22 cellular contexts compared by ENCODE assay signal in genomic region chr10:97752956-97753355, GRCh38. TPM values are rescaled to one million over a fixed set of nuclear protein-coding genes. Genes with fewer than 3 reads are reported as not detected.
DNase-seq lines count a peak whose midpoint lies in the region; ATAC-seq, FAIRE-seq and TF ChIP-seq lines count a peak whose summit lies in the region.
"Had no signal": no experiment of that assay in that cellular context is flagged by ENCODE, and none has a peak within 500 bp of the region (broad histone marks: within the 10 kb centered on the region; RNA-seq: fewer than 3 reads in every experiment).

No MANE protein-coding gene starts in this region.

- H3K9me3 ChIP-seq in K562 (replicated peaks; ENCODE audit: control insufficient read depth, insufficient read depth, low read depth, low read length) (no peaks in the 10 kb centered on the region), spleen (no peaks in the 10 kb centered on the region), small intestine (ENCODE audit: control insufficient read depth, low read depth) (no peaks in the 10 kb centered on the region), esophagus squamous epithelium (no peaks in the 10 kb centered on the region)
- H3K9me3 ChIP-seq: A549, BLaER1, HAP-1 had no signal

- POLR2A ChIA-PET in K562 (lab: Yijun Ruan, JAX): interaction anchor here (0.7 to 1.0 kb wide), 3 partner anchors 9 to 66 kb away, joined by 3 to 5 read pairs (median 4); partner anchors contain the start of genes AVPI1 and ZFYVE27

- H3K4me2 ChIP-seq in K562 (ENCODE audit: insufficient read depth, low read length): no peak overlapping the region
- H3K4me2 ChIP-seq: A549, BLaER1 had no signal

- no peak for TF ChIP-seq CTCF in K562 (IDR thresholded peaks at IDR 0.05 in 2 of 3, conservative IDR thresholded peaks at IDR 0.05 in 1 of 3; ENCODE audit: insufficient read depth in 2 of 3, low read depth in 1 of 3, low read length in 3 of 3)
- TF ChIP-seq CTCF in neural crest cell (conservative IDR thresholded peaks at IDR 0.05): no peak
- TF ChIP-seq CTCF in spleen (IDR thresholded peaks at IDR 0.05 in 8 of 11, conservative IDR thresholded peaks at IDR 0.05 in 3 of 11): no peak
- TF ChIP-seq CTCF in esophagus squamous epithelium (IDR thresholded peaks at IDR 0.05): no peak

- peaks cover 92% of the 10 kb centered on the region for H3K36me3 ChIP-seq in K562 (ENCODE audit: control insufficient read depth, insufficient read depth, low read length)
- peaks cover 2 to 100% (median 99%) of the 10 kb centered on the region in 6 donors for H3K36me3 ChIP-seq in spleen
- peaks cover 25 to 43% of the 10 kb centered on the region in 2 donors for H3K36me3 ChIP-seq in small intestine (ENCODE audit: control insufficient read depth in 2 of 2, insufficient read depth in 2 of 2, low read length in 2 of 2)
- peaks cover 41 to 100% (median 52%) of the 10 kb centered on the region in 3 donors for H3K36me3 ChIP-seq in esophagus squamous epithelium

- H3K9me3 Mint-ChIP-seq in activated naive CD4-positive, alpha-beta T cell treated with anti-CD3 and anti-CD28 coated beads, Interleukin-2, amount 10 ng/mL, durations not matched to agents 7 days and 5 days: no peaks in the 10 kb centered on the region
- H3K9me3 Mint-ChIP-seq in neural crest cell: no peaks in the 10 kb centered on the region
- H3K9me3 Mint-ChIP-seq: CD8-positive, alpha-beta T cell had no signal

- no peak overlapping the region for H3K4me3 ChIP-seq in K562
- H3K4me3 ChIP-seq in spleen: no peak overlapping the region
- H3K4me3 ChIP-seq in small intestine (ENCODE audit: low read depth in 1 of 2, low read length in 2 of 2): no peak overlapping the region
- H3K4me3 ChIP-seq in esophagus squamous epithelium: no peak overlapping the region
- H3K4me3 ChIP-seq: A549, BLaER1, GM23248, HAP-1 had no signal

- WGBS in K562 (ENCODE audit: insufficient coverage, low coverage, missing lambda C conversion rate): 98% methylated on average over 6 of the region's 18 CpGs
- 95 to 97% (median 95%) methylated on average over 10 to 18 of the region's 18 CpGs for WGBS in spleen, 5 donors
- 94 to 95% (median 95%) methylated on average over 18 of the region's 18 CpGs for WGBS in small intestine, 3 donors
- 81% methylated on average over 5 of the region's 18 CpGs; no CpG with 5 or more reads in 1 of the 2 donors for WGBS in esophagus squamous epithelium, 2 donors

- ATAC-seq in K562: no peak
- ATAC-seq: A549; CD8-positive, alpha-beta T cell had no signal

- no peaks in the 10 kb centered on the region for H4K20me1 ChIP-seq in K562 (replicated peaks; ENCODE audit: control insufficient read depth, insufficient read depth, low read length)

- intact Hi-C loops in K562 (cut with micrococcal nuclease): no loop called here
- intact Hi-C loops in spleen (cut with DNase I; ENCODE audit: low total_unique reads): no loop called here
- intact Hi-C loops in esophagus squamous epithelium (cut with DNase I): no loop called here

- no peak overlapping the region for H3K9ac ChIP-seq in K562 (ENCODE audit: insufficient read depth in 1 of 2, low read depth in 2 of 2, low read length in 2 of 2)
- H3K9ac ChIP-seq: BLaER1, GM23248 had no signal

- no peaks in the 10 kb centered on the region for H3K9me1 ChIP-seq in K562 (ENCODE audit: control insufficient read depth, insufficient read depth, low read length)

- H3K4me1 Mint-ChIP-seq in activated naive CD4-positive, alpha-beta T cell treated with anti-CD3 and anti-CD28 coated beads, Interleukin-2, amount 10 ng/mL, durations not matched to agents 7 days and 5 days: no peaks in the 10 kb centered on the region
- no peaks in the 10 kb centered on the region for H3K4me1 Mint-ChIP-seq in neural crest cell

- in situ Hi-C loops in K562 (cut with MboI): loop anchor here (25.0 kb wide), 1 partner anchor 109 kb away; no protein-coding TSS in a partner anchor

- no peak overlapping the region for H2AFZ ChIP-seq in K562 (ENCODE audit: low read depth, low read length)
- H2AFZ ChIP-seq: GM23248 had no signal

- no peak for TF ChIP-seq EP300 in K562 (IDR thresholded peaks at IDR 0.05; ENCODE audit: low read length)

- peaks cover 51% of the 10 kb centered on the region for H3K36me3 Mint-ChIP-seq in activated naive CD4-positive, alpha-beta T cell treated with anti-CD3 and anti-CD28 coated beads, Interleukin-2, amount 10 ng/mL, durations not matched to agents 7 days and 5 days
- no peaks in the 10 kb centered on the region for H3K36me3 Mint-ChIP-seq in neural crest cell (ENCODE audit: low read depth)

- no peak for TF ChIP-seq RAD21 in K562 (CRISPR knock-in tag; conservative IDR thresholded peaks at IDR 0.05 in 1 of 2, IDR thresholded peaks at IDR 0.05 in 1 of 2)

- H3K4me3 Mint-ChIP-seq in activated naive CD4-positive, alpha-beta T cell treated with anti-CD3 and anti-CD28 coated beads, Interleukin-2, amount 10 ng/mL, durations not matched to agents 7 days and 5 days: no peak overlapping the region
- H3K4me3 Mint-ChIP-seq in neural crest cell: no peak overlapping the region
- H3K4me3 Mint-ChIP-seq: CD8-positive, alpha-beta T cell had no signal

- TF ChIP-seq POLR2A in K562 (conservative IDR thresholded peaks at IDR 0.05): no peak
- no peak for TF ChIP-seq POLR2A in spleen (IDR thresholded peaks at IDR 0.05)
- TF ChIP-seq POLR2A in esophagus squamous epithelium (IDR thresholded peaks at IDR 0.05): no peak

- no peak overlapping the region for H3K27ac ChIP-seq in K562 (ENCODE audit: extremely low read depth, low read depth, low read length)
- no peak overlapping the region for H3K27ac ChIP-seq in spleen
- no peak overlapping the region for H3K27ac ChIP-seq in small intestine (ENCODE audit: low read depth in 1 of 2, low read length in 1 of 2)
- no peak overlapping the region for H3K27ac ChIP-seq in esophagus squamous epithelium
- H3K27ac ChIP-seq: 22Rv1, A549, BLaER1, GM23248, HL-60 had no signal

- CTCF ChIA-PET in activated naive CD4-positive, alpha-beta T cell treated with anti-CD3 and anti-CD28 coated beads, Interleukin-2, amount 10 ng/mL, durations not matched to agents 7 days and 5 days (lab: Charles Lee): no interaction called here
- CTCF ChIA-PET in K562 (lab: Yijun Ruan, JAX; ENCODE audit: low intra/inter-chr PET ratio): no interaction called here

- H3K4me1 ChIP-seq in K562 (replicated peaks in 1 of 2; ENCODE audit: control insufficient read depth in 2 of 2, insufficient read depth in 2 of 2, low read length in 2 of 2): peaks cover 0 to 3% of the 10 kb centered on the region in 2 experiments; a peak in 1 of 5 replicates
- no peaks in the 10 kb centered on the region for H3K4me1 ChIP-seq in spleen
- H3K4me1 ChIP-seq in small intestine (ENCODE audit: control insufficient read depth in 2 of 2, insufficient read depth in 1 of 2, low read depth in 1 of 2, low read length in 1 of 2): no peaks in the 10 kb centered on the region
- no peaks in the 10 kb centered on the region for H3K4me1 ChIP-seq in esophagus squamous epithelium
- H3K4me1 ChIP-seq: A549, BLaER1, HAP-1 had no signal

- DNase-seq in activated naive CD4-positive, alpha-beta T cell treated with anti-CD3 and anti-CD28 coated beads, Interleukin-2, amount 10 ng/mL, durations not matched to agents 7 days and 5 days: peak; percentile 8
- DNase-seq in activated naive CD4-positive, alpha-beta T cell (lab: John Stamatoyannopoulos, UW): no peak
- DNase-seq in K562 (ENCODE audit: extremely low read depth in 1 of 4, low spot score in 3 of 4) (no peak), neural crest cell (ENCODE audit: low read depth, low spot score) (no peak), spleen (peak; percentile 67), small intestine (no peak), esophagus squamous epithelium (lab: John Stamatoyannopoulos, UW) (no peak), epidermal melanocyte (ENCODE audit: insufficient read length, low spot score) (no peak)
- DNase-seq: AML-193; Calu3; CD8-positive, alpha-beta T cell; DMS79 treated with DMSO at 0.1 percent for 48 hours; GF-D8; GM23248; IMR-90 had no signal

- H3K27me3 ChIP-seq in K562 (ENCODE audit: control insufficient read depth in 2 of 2, insufficient read depth in 2 of 2, low read length in 2 of 2) (no peaks in the 10 kb centered on the region), spleen (replicated peaks in 1 of 7) (no peaks in the 10 kb centered on the region), small intestine (ENCODE audit: control insufficient read depth in 2 of 2, insufficient read depth in 2 of 2, low read length in 2 of 2) (no peaks in the 10 kb centered on the region), esophagus squamous epithelium (no peaks in the 10 kb centered on the region)
- H3K27me3 ChIP-seq: BLaER1 had no signal

- no TSS peak for BruUV-seq in K562 (replicated peaks; lab: Mats Ljungman, UMichigan)

- no peak overlapping the region for H3K27ac Mint-ChIP-seq in activated naive CD4-positive, alpha-beta T cell treated with anti-CD3 and anti-CD28 coated beads, Interleukin-2, amount 10 ng/mL, durations not matched to agents 7 days and 5 days
- peak overlapping the region; percentile 19 for H3K27ac Mint-ChIP-seq in neural crest cell (ENCODE audit: unreplicated experiment)
- H3K27ac Mint-ChIP-seq: CD8-positive, alpha-beta T cell had no signal

- H3K27me3 Mint-ChIP-seq in activated naive CD4-positive, alpha-beta T cell treated with anti-CD3 and anti-CD28 coated beads, Interleukin-2, amount 10 ng/mL, durations not matched to agents 7 days and 5 days: no peaks in the 10 kb centered on the region
- no peaks in the 10 kb centered on the region for H3K27me3 Mint-ChIP-seq in neural crest cell (ENCODE audit: low read depth)

- H3K79me2 ChIP-seq in K562 (ENCODE audit: control insufficient read depth, insufficient read depth, low read length): no peaks in the 10 kb centered on the region

- no peak for FAIRE-seq in K562 (lab: Jason Lieb, UNC)
- no peak for FAIRE-seq in small intestine (lab: Jason Lieb, UNC)
- FAIRE-seq: A549 had no signal

RNA-seq across cellular contexts. Expression of gene ZFYVE27, which starts 16.0 kb away (rescaled TPM):
- 62.2 and 122 TPM in 2 replicates for total RNA-seq in K562 (2011; cell fraction: chromatin; rRNA removed; ENCODE audit: low replicate concordance)
- total RNA-seq in K562 (2011; cell fraction: nucleolus; rRNA removed): 80.7 and 95.2 TPM in 2 replicates
- total RNA-seq in K562 (2011; cell fraction: nucleoplasm; rRNA removed): 68.9 and 79.6 TPM in 2 replicates
- total RNA-seq in K562 (2014; rRNA removed): 15.3 and 16.6 TPM in 2 replicates
- total RNA-seq in K562 (2014; rRNA removed; fragmentation: Illumina TruSeq; extraction: Trizol): 8.8 and 12.5 TPM in 2 replicates
- 13.3 and 13.9 TPM in 2 replicates for total RNA-seq in K562 (2015; rRNA removed; fragmentation: Illumina TruSeq; extraction: Trizol)
- 21.4 and 24.0 TPM in 2 replicates for total RNA-seq in K562 (2021)
- polyA plus RNA-seq in K562 (2011; rRNA removed): 21.4 and 22.2 TPM in 2 replicates
- 18.6 TPM in 2 replicates for polyA plus RNA-seq in K562 (2011; cell fraction: cytosol; rRNA removed)
- polyA plus RNA-seq in K562 (2011; cell fraction: nucleus; rRNA removed): 68.2 and 69.3 TPM in 2 replicates
- polyA plus RNA-seq in K562 (2012): 12.7 and 25.0 TPM in 2 replicates
- polyA plus RNA-seq in K562 (2014; fragmentation: Illumina TruSeq; extraction: Trizol): 15.6 and 16.5 TPM in 2 replicates
- 1 to 10 TPM in 1 of 2 experiments, under 1 TPM in 1; 0.81 to 1.2 TPM for polyA plus RNA-seq in K562 (2014; fragmentation: Nextera tagmentation; extraction: Ambion mirVana)
- 21.9 and 24.3 TPM in 2 replicates for polyA plus RNA-seq in K562 (2014; rRNA removed)
- 13.3 TPM in 2 replicates for polyA minus RNA-seq in K562 (2011; rRNA and poly(A)+ RNA removed)
- polyA minus RNA-seq in K562 (2011; cell fraction: cytosol; rRNA and poly(A)+ RNA removed): 8.4 and 12.6 TPM in 2 replicates
- 23.8 and 27.5 TPM in 2 replicates for polyA minus RNA-seq in K562 (2011; cell fraction: nucleus; rRNA and poly(A)+ RNA removed)
- total RNA-seq in neural crest cell: 24.6 and 26.9 TPM in 2 replicates
- 10 to 100 TPM; 29.2 to 42.2 (median 34.1) TPM for total RNA-seq in spleen
- 10 to 100 TPM; 16.8 to 24.7 (median 17.5) TPM for polyA plus RNA-seq in spleen
- polyA plus RNA-seq in small intestine: 10 to 100 TPM; 21.6 to 30.7 (median 28.6) TPM
- total RNA-seq in esophagus squamous epithelium: 10 to 100 TPM; 10.1 to 16.0 (median 13.4) TPM

RNA-seq across cellular contexts. Expression of gene SFRP5, which starts 18.8 kb away (rescaled TPM):
- total RNA-seq in K562 (2011; cell fraction: chromatin; rRNA removed; ENCODE audit: low replicate concordance): not detected in 2 replicates
- total RNA-seq in K562 (2011; cell fraction: nucleolus; rRNA removed): 0.17 TPM in 1 of 2 replicates, not detected in the other
- 0.37 and 0.46 TPM in 2 replicates for total RNA-seq in K562 (2011; cell fraction: nucleoplasm; rRNA removed)
- 0.08 TPM in 1 of 2 replicates, not detected in the other for total RNA-seq in K562 (2014; rRNA removed)
- 0.07 TPM in 1 of 2 replicates, not detected in the other for total RNA-seq in K562 (2014; rRNA removed; fragmentation: Illumina TruSeq; extraction: Trizol)
- 0.11 TPM in 1 of 2 replicates, not detected in the other for total RNA-seq in K562 (2015; rRNA removed; fragmentation: Illumina TruSeq; extraction: Trizol)
- 0.29 and 0.40 TPM in 2 replicates for total RNA-seq in K562 (2021)
- 0.18 and 0.68 TPM in 2 replicates for polyA plus RNA-seq in K562 (2011; rRNA removed)
- 0.40 and 0.69 TPM in 2 replicates for polyA plus RNA-seq in K562 (2011; cell fraction: cytosol; rRNA removed)
- 0.11 and 0.24 TPM in 2 replicates for polyA plus RNA-seq in K562 (2011; cell fraction: nucleus; rRNA removed)
- polyA plus RNA-seq in K562 (2012): 0.15 and 0.18 TPM in 2 replicates
- polyA plus RNA-seq in K562 (2014; fragmentation: Illumina TruSeq; extraction: Trizol): 0.10 and 0.12 TPM in 2 replicates
- not detected for polyA plus RNA-seq in K562 (2014; fragmentation: Nextera tagmentation; extraction: Ambion mirVana)
- polyA plus RNA-seq in K562 (2014; rRNA removed): 0.16 and 0.18 TPM in 2 replicates
- polyA minus RNA-seq in K562 (2011; rRNA and poly(A)+ RNA removed): 0.27 TPM in 1 of 2 replicates, not detected in the other
- 0.91 TPM in 1 of 2 replicates, not detected in the other for polyA minus RNA-seq in K562 (2011; cell fraction: cytosol; rRNA and poly(A)+ RNA removed)
- polyA minus RNA-seq in K562 (2011; cell fraction: nucleus; rRNA and poly(A)+ RNA removed): 0.22 and 0.27 TPM in 2 replicates
- not detected in 2 replicates for total RNA-seq in neural crest cell
- total RNA-seq in spleen: not detected
- polyA plus RNA-seq in spleen: 1 to 10 TPM in 1 of 3 donors, under 1 TPM in 1, not detected in 1; 0.09 to 3.6 TPM
- polyA plus RNA-seq in small intestine: 100 to 1,000 TPM in 1 of 3 donors, 10 to 100 TPM in 2; 41.7 to 110 (median 65.9) TPM
- total RNA-seq in esophagus squamous epithelium: 1 to 10 TPM in 1 of 4 donors, under 1 TPM in 2, not detected in 1; 0.44 to 2.7 (median 0.70) TPM
- total RNA-seq: GM23248, H4, HT1080, IMR-90 had no signal
- polyA plus RNA-seq: GM23248, IMR-90 had no signal

RNA-seq across cellular contexts. Expression of gene MARVELD1, which starts 39.4 kb away (rescaled TPM):
- 10.2 and 12.9 TPM in 2 replicates for total RNA-seq in K562 (2011; cell fraction: chromatin; rRNA removed; ENCODE audit: low replicate concordance)
- total RNA-seq in K562 (2011; cell fraction: nucleolus; rRNA removed): 11.7 and 12.0 TPM in 2 replicates
- 13.0 and 16.5 TPM in 2 replicates for total RNA-seq in K562 (2011; cell fraction: nucleoplasm; rRNA removed)
- total RNA-seq in K562 (2014; rRNA removed) (2.8 and 5.6 TPM in 2 replicates), K562 (2014; rRNA removed; fragmentation: Illumina TruSeq; extraction: Trizol) (4.2 and 5.3 TPM in 2 replicates), K562 (2015; rRNA removed; fragmentation: Illumina TruSeq; extraction: Trizol) (5.7 and 7.1 TPM in 2 replicates), K562 (2021) (9.8 and 9.9 TPM in 2 replicates), neural crest cell (52.3 and 52.8 TPM in 2 replicates), spleen (10 to 100 TPM; 11.0 to 24.6 (median 17.2) TPM), esophagus squamous epithelium (10 to 100 TPM in 2 of 4 donors, 1 to 10 TPM in 2; 4.0 to 20.5 (median 12.3) TPM)
- polyA plus RNA-seq in K562 (2011; rRNA removed) (9.5 and 14.7 TPM in 2 replicates), K562 (2014; fragmentation: Illumina TruSeq; extraction: Trizol) (8.9 and 12.5 TPM in 2 replicates), K562 (2014; fragmentation: Nextera tagmentation; extraction: Ambion mirVana) (1 to 10 TPM; 2.7 to 3.6 TPM), K562 (2014; rRNA removed) (5.3 and 6.5 TPM in 2 replicates), spleen (1 to 10 TPM; 3.7 to 7.8 (median 6.4) TPM), small intestine (10 to 100 TPM in 1 of 3 donors, 1 to 10 TPM in 2; 1.6 to 16.4 (median 4.0) TPM)
- polyA plus RNA-seq in K562 (2011; cell fraction: cytosol; rRNA removed): 12.4 and 14.2 TPM in 2 replicates
- 15.4 and 25.9 TPM in 2 replicates for polyA plus RNA-seq in K562 (2011; cell fraction: nucleus; rRNA removed)
- 9.1 and 11.3 TPM in 2 replicates for polyA plus RNA-seq in K562 (2012)
- 4.9 and 7.2 TPM in 2 replicates for polyA minus RNA-seq in K562 (2011; rRNA and poly(A)+ RNA removed)
- polyA minus RNA-seq in K562 (2011; cell fraction: cytosol; rRNA and poly(A)+ RNA removed): 7.1 and 7.8 TPM in 2 replicates
- 2.6 and 4.8 TPM in 2 replicates for polyA minus RNA-seq in K562 (2011; cell fraction: nucleus; rRNA and poly(A)+ RNA removed)

Comparison
In these comparisons a context has a peak if more than half of its experiments do, and no peak if none do; other contexts are left out.
1. DNase-seq: peak in activated naive CD4-positive, alpha-beta T cell treated with anti-CD3 and anti-CD28 coated beads, Interleukin-2, amount 10 ng/mL, durations not matched to agents 7 days and 5 days (single experiment) and spleen (single experiment); none in activated naive CD4-positive, alpha-beta T cell (0 of 4), K562 (0 of 4), neural crest cell (single experiment), small intestine (single experiment), esophagus squamous epithelium (single experiment) and epidermal melanocyte (single experiment).